1 cellular context compared by ENCODE assay signal in the genomic region with DNA sequence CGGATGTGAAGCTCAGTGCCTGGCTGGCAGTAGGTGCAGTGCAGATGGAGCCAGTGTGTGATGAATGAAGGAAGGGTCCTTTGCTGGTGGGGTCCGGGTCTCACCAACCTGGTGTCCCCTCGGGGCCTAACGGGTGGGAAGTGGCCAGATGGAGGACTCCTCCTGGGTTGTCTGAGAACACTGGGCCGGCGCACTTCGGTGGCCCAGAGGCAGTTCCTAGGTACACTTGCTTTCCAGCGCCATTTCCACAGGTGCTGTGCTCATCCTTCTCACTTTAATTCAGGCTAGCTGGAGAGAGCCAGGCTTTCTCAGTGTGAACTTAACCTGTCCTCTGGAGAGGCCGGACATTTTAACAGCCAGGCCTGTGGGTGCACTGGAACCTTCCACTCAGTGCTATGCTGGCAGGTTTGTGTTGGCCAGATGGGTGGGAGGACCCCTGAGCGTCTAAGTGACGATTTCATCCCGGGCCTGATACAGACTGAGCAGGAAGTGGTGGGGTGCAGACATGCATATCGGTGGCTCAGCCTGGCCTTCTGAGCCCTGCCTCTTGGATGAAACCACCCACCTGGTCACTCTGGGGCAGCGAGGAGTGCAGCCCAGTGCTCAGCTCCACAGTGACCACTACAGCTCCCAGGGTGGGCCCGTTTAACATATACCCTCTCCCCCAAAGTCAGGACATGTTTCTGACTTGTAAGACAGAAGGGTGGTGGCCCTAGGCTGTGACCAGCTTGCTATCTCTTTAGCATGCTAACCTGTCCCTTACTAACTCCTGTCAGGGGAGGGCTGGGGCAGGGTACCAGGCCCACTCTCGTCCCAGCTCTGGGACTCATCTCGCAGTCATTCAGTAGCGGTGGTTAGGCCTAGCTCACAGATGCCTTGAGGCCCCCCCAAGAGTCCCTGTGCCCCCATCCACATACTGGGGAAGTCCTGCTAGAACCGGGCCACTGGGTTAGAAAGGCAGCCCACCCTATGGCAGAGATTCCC.
TF ChIP-seq lines count a peak whose summit lies in the region.

No MANE protein-coding gene starts in this region.

TF ChIP-seq in GM12878, 131 proteins besides CTCF, POLR2A, EP300 and RAD21:
- TF ChIP-seq SPI1 (IDR thresholded peaks at IDR 0.05; ENCODE audit: borderline replicate concordance, insufficient read depth, low read depth, low read length) = no peak
- TF ChIP-seq ATF7 (IDR thresholded peaks at IDR 0.05; ENCODE audit: low read depth) = no peak
- TF ChIP-seq BCL11A (IDR thresholded peaks at IDR 0.05; ENCODE audit: low read depth, low read length) = no peak
- TF ChIP-seq RFX5 (IDR thresholded peaks at IDR 0.05; ENCODE audit: low read depth, low read length) = no peak
- no peak for TF ChIP-seq E2F4 (IDR thresholded peaks at IDR 0.05; ENCODE audit: low read depth, low read length)
- no peak for TF ChIP-seq STAT3 (IDR thresholded peaks at IDR 0.05; ENCODE audit: low read depth, low read length)
